8 cellular contexts compared by ENCODE assay signal in genomic region chr6:125301435-125302391, GRCh38. TPM values are rescaled to one million over a fixed set of nuclear protein-coding genes. Genes with fewer than 3 reads are reported as not detected.
DNase-seq lines count a peak whose midpoint lies in the region; ATAC-seq and TF ChIP-seq lines count a peak whose summit lies in the region.

TSS of gene HDDC2 (minus strand) at chr6:125301967. CDS start at chr6:125301932, 35 bp downstream.

- in situ Hi-C loops in transverse colon (cut with MboI; ENCODE audit: low pct_ligation_motif_present in 1 of 4, low pct_unique_long_range_greater_than_20kb in 1 of 4, low sequenced_read_pairs in 3 of 4), result loop anchor here (10.0 to 25.0 kb wide), 2 partner anchors 661 to 693 kb away; partner anchors contain the start of gene HINT3 (in 3 of the 4)

- H3K27ac ChIP-seq in gastroesophageal sphincter, result peak within 1 kb of the TSS; percentile 60 to 94 (median 90)
- peak within 1 kb of the TSS; percentile 86 for H3K27ac ChIP-seq in neutrophil
- H3K27ac ChIP-seq in transverse colon, result peak within 1 kb of the TSS; percentile 79 to 93 (median 90)

- CTCF ChIA-PET in activated naive CD4-positive, alpha-beta T cell treated with anti-CD3 and anti-CD28 coated beads for 36 hours (lab: Charles Lee), result interaction anchor here (0.7 to 1.7 kb wide), 5 partner anchors 9 to 1799 kb away, joined by 3 to 11 read pairs (median 4); no protein-coding TSS in a partner anchor

- peaks cover 4 to 18% (median 11%) of the 10 kb centered on the region in 3 donors for H3K4me1 ChIP-seq in gastroesophageal sphincter
- peaks cover 17 to 23% of the 10 kb centered on the region in 2 experiments for H3K4me1 ChIP-seq in neutrophil (ENCODE audit: control insufficient read depth in 1 of 2, insufficient read depth in 1 of 2, low read depth in 1 of 2, low read length in 1 of 2)
- peaks cover 0 to 21% (median 11%) of the 10 kb centered on the region in 4 donors for H3K4me1 ChIP-seq in transverse colon

- TF ChIP-seq POLR2A in gastroesophageal sphincter (IDR thresholded peaks at IDR 0.05) (peak; percentile 16 to 22), transverse colon (IDR thresholded peaks at IDR 0.05) (peak; percentile 67)

- peak within 1 kb of the TSS; percentile 93 for H3K27ac Mint-ChIP-seq in activated naive CD4-positive, alpha-beta T cell treated with anti-CD3 and anti-CD28 coated beads for 36 hours

- DNase-seq in DMS153 treated with DMSO at 0.1 percent for 48 hours (lab: John Stamatoyannopoulos, UW; ENCODE audit: unreplicated experiment), result peak; percentile 55
- DNase-seq in GM20000 (ENCODE audit: low spot score), result peak; percentile 83
- DNase-seq in HPDE6-E6E7 (ENCODE audit: extremely low spot score), result peak; percentile 50
- peak; percentile 21 for DNase-seq in SHP77 treated with DMSO at 0.1 percent for 48 hours (lab: John Stamatoyannopoulos, UW)
- peak; percentile 38 for DNase-seq in activated naive CD4-positive, alpha-beta T cell treated with anti-CD3 and anti-CD28 coated beads for 36 hours
- peak; percentile 75 for DNase-seq in transverse colon

- H3K4me3 Mint-ChIP-seq in activated naive CD4-positive, alpha-beta T cell treated with anti-CD3 and anti-CD28 coated beads for 36 hours, result peak within 1 kb of the TSS; percentile 88

- H3K9me3 ChIP-seq in gastroesophageal sphincter (peaks cover 0 to 6% (median 0%) of the 10 kb centered on the region in 3 donors), neutrophil (no peaks in the 10 kb centered on the region), transverse colon (no peaks in the 10 kb centered on the region)

- TF ChIP-seq CTCF in GM20000 (IDR thresholded peaks at IDR 0.05; ENCODE audit: extremely low read depth, missing control alignments) (no peak), gastroesophageal sphincter (IDR thresholded peaks at IDR 0.05) (peak in 3 of 4 experiments; percentile 4 to 21 (median 15)), neutrophil (IDR thresholded peaks at IDR 0.05) (no peak), transverse colon (IDR thresholded peaks at IDR 0.05) (peak in 1 of 5 experiments; percentile 22)

- H3K4me3 ChIP-seq in gastroesophageal sphincter, result peak within 1 kb of the TSS; percentile 50 to 59
- H3K4me3 ChIP-seq in neutrophil (ENCODE audit: low read depth in 1 of 2, low read length in 1 of 2), result peak within 1 kb of the TSS; percentile 63 to 68
- H3K4me3 ChIP-seq in transverse colon, result peak within 1 kb of the TSS; percentile 49 to 89 (median 70)

- TF ChIP-seq EP300 in gastroesophageal sphincter (IDR thresholded peaks at IDR 0.05) (no peak), transverse colon (IDR thresholded peaks at IDR 0.05; ENCODE audit: low read depth) (no peak)

- intact Hi-C loops in activated naive CD4-positive, alpha-beta T cell treated with anti-CD3 and anti-CD28 coated beads for 36 hours (cut with micrococcal nuclease), result loop anchor here (1.0 to 10.0 kb wide), 5 partner anchors 109 to 1963 kb away; partner anchors contain the start of genes HEY2, RNF146, TPD52L1 and TRMT11
- intact Hi-C loops in transverse colon (cut with DNase I; ENCODE audit: low total_unique reads), result no loop called here

- WGBS in gastroesophageal sphincter (ENCODE audit: low coverage in 1 of 2), 2 donors, result 0 to 6% methylated on average over 9 to 21 of the region's 67 CpGs
- 7 to 78% methylated on average over 4 to 58 of the region's 67 CpGs for WGBS in transverse colon (ENCODE audit: low coverage in 1 of 2), 2 donors

- peaks cover 9% of the 10 kb centered on the region for H3K27me3 ChIP-seq in gastroesophageal sphincter
- H3K27me3 ChIP-seq in neutrophil, result no peaks in the 10 kb centered on the region
- H3K27me3 ChIP-seq in transverse colon, result no peaks in the 10 kb centered on the region

- H3K36me3 ChIP-seq in gastroesophageal sphincter (peaks cover 0 to 31% of the 10 kb centered on the region in 2 donors), neutrophil (peaks cover 13% of the 10 kb centered on the region), transverse colon (peaks cover 0 to 6% (median 0%) of the 10 kb centered on the region in 4 donors)

- H3K36me3 Mint-ChIP-seq in activated naive CD4-positive, alpha-beta T cell treated with anti-CD3 and anti-CD28 coated beads for 36 hours (ENCODE audit: low read depth), result peaks cover 36% of the 10 kb centered on the region

- H3K4me1 Mint-ChIP-seq in activated naive CD4-positive, alpha-beta T cell treated with anti-CD3 and anti-CD28 coated beads for 36 hours (ENCODE audit: low read depth), result peaks cover 48% of the 10 kb centered on the region

- ATAC-seq in gastroesophageal sphincter, result peak; percentile 95

- no peaks in the 10 kb centered on the region for H3K9me3 Mint-ChIP-seq in activated naive CD4-positive, alpha-beta T cell treated with anti-CD3 and anti-CD28 coated beads for 36 hours

- no peaks in the 10 kb centered on the region for H3K27me3 Mint-ChIP-seq in activated naive CD4-positive, alpha-beta T cell treated with anti-CD3 and anti-CD28 coated beads for 36 hours (ENCODE audit: low read depth)

RNA-seq across cellular contexts. Expression of gene HDDC2, which starts in this region (rescaled TPM):
- 100 to 1,000 TPM; 117 to 127 TPM for total RNA-seq in activated naive CD4-positive, alpha-beta T cell treated with anti-CD3 and anti-CD28 coated beads for 36 hours
- total RNA-seq in gastroesophageal sphincter (10 to 100 TPM; 30.9 to 48.9 (median 47.9) TPM), transverse colon (10 to 100 TPM in 3 of 4 donors, 1 to 10 TPM in 1; 7.2 to 42.4 (median 25.7) TPM)

Comparison
In these comparisons a context has a peak if more than half of its experiments do, and no peak if none do; other contexts are left out.
1. Peak in every context shown above with its lines: DNase-seq, ATAC-seq, H3K4me3 ChIP-seq and H3K27ac ChIP-seq.
2. DNase-seq: peak in every context shown above with its lines; median percentile 83 in GM20000; 75 in transverse colon; 55 in DMS153 treated with DMSO at 0.1 percent for 48 hours; 50 in HPDE6-E6E7; 38 in activated naive CD4-positive, alpha-beta T cell treated with anti-CD3 and anti-CD28 coated beads for 36 hours; 21 in SHP77 treated with DMSO at 0.1 percent for 48 hours.
3. CTCF ChIP-seq: peak in gastroesophageal sphincter (3 of 4); none in GM20000 (single experiment) and neutrophil (single experiment).